22 cellular contexts compared by ENCODE assay signal in genomic region chr10:29124864-29125263, GRCh38.
"Had no signal": no experiment of that assay in that cellular context is flagged by ENCODE, and none has a peak within 500 bp of the region (broad histone marks: within the 10 kb centered on the region; RNA-seq: fewer than 3 reads in every experiment).

No MANE protein-coding gene starts in this region.

- H3K27me3 ChIP-seq: SJSA1 had no signal

- DNase-seq: IMR-90, Kasumi-1, MM.1S, NCI-H1092 treated with DMSO at 0.1 percent for 48 hours, NCI-H1436, NCI-H187, NCI-H2029, NCI-H2081 treated with DMSO at 0.1 percent for 48 hours, NCI-H2171, NCI-H226, NCI-H446, NCI-H510A, NCI-H524 treated with DMSO at 0.1 percent for 48 hours, NCI-H69, NCI-H774, SHP77 had no signal

- H3K9me3 ChIP-seq: SJSA1 had no signal

- ATAC-seq: HepG2, Panc1 had no signal

- H3K36me3 ChIP-seq: SJSA1 had no signal

- FAIRE-seq: HepG2 had no signal

- H3K4me3 ChIP-seq: SJSA1, SK-N-MC had no signal

- H3K4me2 ChIP-seq: KMS-11 had no signal

- H3K27ac ChIP-seq: KMS-11, RWPE1, SJSA1, SK-N-MC had no signal

- H3K9ac ChIP-seq: KMS-11 had no signal
